Comparison of ENCODE assay signal across 25 cellular contexts in genomic region chr2:105933906-105934305, GRCh38.
A peak's percentile ranks its signal among the peaks of the same experiment; 100 is the strongest.
DNase-seq lines count a peak whose midpoint lies in the region; ATAC-seq, FAIRE-seq and TF ChIP-seq lines count a peak whose summit lies in the region.
"Had no signal": no experiment of that assay in that cellular context is flagged by ENCODE, and none has a peak within 500 bp of the region (broad histone marks: within the 10 kb centered on the region; RNA-seq: fewer than 3 reads in every experiment).

No MANE protein-coding gene starts in this region.

- no peaks in the 10 kb centered on the region for H3K4me1 ChIP-seq in breast epithelium
- peaks cover 9% of the 10 kb centered on the region for H3K4me1 ChIP-seq in suprapubic skin

- POLR2A ChIA-PET in MCF 10A (lab: Yijun Ruan, JAX), result no interaction called here

- peak in 1 of 2 donors; percentile 27 for DNase-seq in breast epithelium (ENCODE audit: low spot score in 2 of 2)
- no peak for DNase-seq in MCF 10A (ENCODE audit: unreplicated experiment)
- peak; percentile 6 for DNase-seq in NAMALWA (ENCODE audit: low spot score)
- no peak for DNase-seq in bronchial epithelial cell (ENCODE audit: low read depth)
- DNase-seq in suprapubic skin (ENCODE audit: low spot score in 2 of 2), result peak in 1 of 2 donors; percentile 26
- no peak for DNase-seq in activated CD4-positive, alpha-beta T cell treated with anti-CD3 and anti-CD28 coated beads, Interleukin-2, amount 10 ng/mL, durations not matched to agents 24 days and 14 days
- DNase-seq in activated naive CD4-positive, alpha-beta T cell (lab: John Stamatoyannopoulos, UW), result no peak
- DNase-seq: amniotic stem cell; GM23248; HFFc6; IMR-90; islet precursor cell; NCI-H1436; NCI-H510A; NK-92 treated with Interleukin-12 subunit alpha and Interleukin-12 subunit beta, amount 100 ng/mL, for 24 hours; PC-9; SIG-M5; sigmoid colon; stomach; transverse colon had no signal

- TF ChIP-seq CTCF in breast epithelium (IDR thresholded peaks at IDR 0.05) (no peak), MCF 10A (IDR thresholded peaks at IDR 0.05; ENCODE audit: unreplicated experiment) (no peak), bronchial epithelial cell (IDR thresholded peaks at IDR 0.05; ENCODE audit: insufficient read depth, low read length, severe bottlenecking) (no peak), suprapubic skin (IDR thresholded peaks at IDR 0.05) (no peak)

- no peaks in the 10 kb centered on the region for H3K4me1 Mint-ChIP-seq in MCF 10A (ENCODE audit: insufficient read depth, unreplicated experiment)
- H3K4me1 Mint-ChIP-seq in activated CD4-positive, alpha-beta T cell treated with anti-CD3 and anti-CD28 coated beads, Interleukin-2, amount 10 ng/mL, durations not matched to agents 24 days and 14 days, result peaks cover 9% of the 10 kb centered on the region
- H3K4me1 Mint-ChIP-seq: CD14-positive monocyte, nephron had no signal

- 88% methylated on average over 4 of the region's 4 CpGs for WGBS in suprapubic skin

- FAIRE-seq in bronchial epithelial cell (lab: Jason Lieb, UNC), result peak; percentile 23

- CTCF ChIA-PET in MCF 10A (lab: Yijun Ruan, JAX), result interaction anchor here (0.6 to 1.7 kb wide), 2 partner anchors 9 to 14 kb away, joined by 3 to 4 read pairs; no protein-coding TSS in a partner anchor

- no peaks in the 10 kb centered on the region for H3K27me3 ChIP-seq in breast epithelium
- no peaks in the 10 kb centered on the region for H3K27me3 ChIP-seq in bronchial epithelial cell (ENCODE audit: control insufficient read depth, insufficient read depth, low read length)
- no peaks in the 10 kb centered on the region for H3K27me3 ChIP-seq in suprapubic skin
- H3K27me3 ChIP-seq: cardiac muscle cell, sigmoid colon, stomach, transverse colon had no signal

- no peaks in the 10 kb centered on the region for H3K27me3 Mint-ChIP-seq in MCF 10A (ENCODE audit: insufficient read depth, unreplicated experiment)
- no peaks in the 10 kb centered on the region for H3K27me3 Mint-ChIP-seq in activated CD4-positive, alpha-beta T cell treated with anti-CD3 and anti-CD28 coated beads, Interleukin-2, amount 10 ng/mL, durations not matched to agents 24 days and 14 days

- no peak overlapping the region for H3K27ac Mint-ChIP-seq in MCF 10A (ENCODE audit: low read depth, unreplicated experiment)
- H3K27ac Mint-ChIP-seq in activated CD4-positive, alpha-beta T cell treated with anti-CD3 and anti-CD28 coated beads, Interleukin-2, amount 10 ng/mL, durations not matched to agents 24 days and 14 days, result no peak overlapping the region
- H3K27ac Mint-ChIP-seq: CD14-positive monocyte, HFFc6 had no signal

- no peaks in the 10 kb centered on the region for H3K36me3 ChIP-seq in breast epithelium
- H3K36me3 ChIP-seq in bronchial epithelial cell (ENCODE audit: control insufficient read depth, insufficient read depth, low read length), result no peaks in the 10 kb centered on the region
- H3K36me3 ChIP-seq in suprapubic skin, result no peaks in the 10 kb centered on the region
- H3K36me3 ChIP-seq: cardiac muscle cell, sigmoid colon, stomach, transverse colon had no signal

- no peaks in the 10 kb centered on the region for H3K9me3 Mint-ChIP-seq in MCF 10A (ENCODE audit: unreplicated experiment)
- peaks cover 4% of the 10 kb centered on the region for H3K9me3 Mint-ChIP-seq in activated CD4-positive, alpha-beta T cell treated with anti-CD3 and anti-CD28 coated beads, Interleukin-2, amount 10 ng/mL, durations not matched to agents 24 days and 14 days
- H3K9me3 Mint-ChIP-seq: HFFc6, nephron had no signal

- H3K27ac ChIP-seq in breast epithelium, result peak overlapping the region; percentile 61 to 85
- H3K27ac ChIP-seq in suprapubic skin, result peak overlapping the region; percentile 51
- H3K27ac ChIP-seq: cardiac muscle cell, GM23248, PC-9 had no signal

- H3K9me3 ChIP-seq in breast epithelium (no peaks in the 10 kb centered on the region), suprapubic skin (no peaks in the 10 kb centered on the region)
- H3K9me3 ChIP-seq: sigmoid colon, stomach, transverse colon had no signal

- ATAC-seq in GM21367 (IDR thresholded peaks at IDR 0.05; ENCODE audit: unreplicated experiment), result no peak

- no peak overlapping the region for H3K4me3 Mint-ChIP-seq in MCF 10A (ENCODE audit: unreplicated experiment)
- no peak overlapping the region for H3K4me3 Mint-ChIP-seq in activated CD4-positive, alpha-beta T cell treated with anti-CD3 and anti-CD28 coated beads, Interleukin-2, amount 10 ng/mL, durations not matched to agents 24 days and 14 days
- H3K4me3 Mint-ChIP-seq: CD14-positive monocyte, HFFc6, nephron had no signal

- intact Hi-C loops in breast epithelium (cut with DNase I; ENCODE audit: low total_unique reads), result no loop called here
- intact Hi-C loops in MCF 10A (cut with micrococcal nuclease), result no loop called here
- intact Hi-C loops in activated CD4-positive, alpha-beta T cell treated with anti-CD3 and anti-CD28 coated beads, Interleukin-2, amount 10 ng/mL, durations not matched to agents 24 days and 14 days (cut with micrococcal nuclease), result loop anchor here (2.0 kb wide), 2 partner anchors 21 to 77 kb away; no protein-coding TSS in a partner anchor

- BruUV-seq in MCF 10A (replicated peaks; lab: Mats Ljungman, UMichigan), result no TSS peak

- TF ChIP-seq POLR2A in breast epithelium (IDR thresholded peaks at IDR 0.05), result no peak
- TF ChIP-seq POLR2A in suprapubic skin (IDR thresholded peaks at IDR 0.05), result no peak

- H3K36me3 Mint-ChIP-seq in MCF 10A (ENCODE audit: insufficient read depth, unreplicated experiment), result no peaks in the 10 kb centered on the region
- peaks cover 5% of the 10 kb centered on the region for H3K36me3 Mint-ChIP-seq in activated CD4-positive, alpha-beta T cell treated with anti-CD3 and anti-CD28 coated beads, Interleukin-2, amount 10 ng/mL, durations not matched to agents 24 days and 14 days (ENCODE audit: low read depth)
- H3K36me3 Mint-ChIP-seq: CD14-positive monocyte had no signal

- no peak overlapping the region for H3K4me3 ChIP-seq in breast epithelium
- no peak overlapping the region for H3K4me3 ChIP-seq in bronchial epithelial cell (ENCODE audit: low read depth, low read length)
- H3K4me3 ChIP-seq in suprapubic skin, result no peak overlapping the region
- H3K4me3 ChIP-seq: cardiac muscle cell, coronary artery, GM23248, PC-9, sigmoid colon, stomach, transverse colon had no signal

- TF ChIP-seq EP300 in suprapubic skin (IDR thresholded peaks at IDR 0.05), result no peak
